In genomic region chr3:72163809-72164634, GRCh38 we compare ENCODE assay signal across 10 cellular contexts.
DNase-seq lines count a peak whose midpoint lies in the region; ATAC-seq and TF ChIP-seq lines count a peak whose summit lies in the region.
"Had no signal": no experiment of that assay in that cellular context is flagged by ENCODE, and none has a peak within 500 bp of the region (broad histone marks: within the 10 kb centered on the region; RNA-seq: fewer than 3 reads in every experiment).

No MANE protein-coding gene starts in this region.

- H3K9me3 ChIP-seq in HAP-1, result no peaks in the 10 kb centered on the region

- peaks cover 2% of the 10 kb centered on the region for H3K27me3 Mint-ChIP-seq in activated B cell treated with CpG ODN at 0.5 μM for 24 hours

- no peaks in the 10 kb centered on the region for H3K9me3 Mint-ChIP-seq in activated B cell treated with CpG ODN at 0.5 μM for 24 hours

- H3K4me1 ChIP-seq in HAP-1, result no peaks in the 10 kb centered on the region

- DNase-seq in activated B cell treated with CpG ODN at 0.5 μM for 24 hours (peak; percentile 53), HAP-1 (ENCODE audit: low spot score in 2 of 2) (no peak), left ventricle myocardium superior (no peak), SW480 (ENCODE audit: low spot score) (no peak), Kasumi-1 (lab: John Stamatoyannopoulos, UW) (no peak)
- DNase-seq: activated CD4-positive, CD25-positive, alpha-beta regulatory T cell had no signal

- H3K4me3 ChIP-seq in HAP-1, result no peak overlapping the region
- H3K4me3 ChIP-seq: smooth muscle cell had no signal

- CTCF ChIA-PET in activated B cell treated with CpG ODN at 0.5 μM for 24 hours (lab: Charles Lee), result interaction anchor here (1.4 kb wide), 2 partner anchors 29 to 84 kb away, joined by 3 to 5 read pairs; no protein-coding TSS in a partner anchor

- H3K36me3 Mint-ChIP-seq in activated B cell treated with CpG ODN at 0.5 μM for 24 hours (ENCODE audit: low read depth), result no peaks in the 10 kb centered on the region

- H3K27me3 ChIP-seq in HAP-1 (ENCODE audit: low read depth), result no peaks in the 10 kb centered on the region

- in situ Hi-C loops in HAP-1 (cut with MboI; ENCODE audit: low sequenced_read_pairs), result no loop called here

- peaks cover 52% of the 10 kb centered on the region for H3K4me1 Mint-ChIP-seq in activated B cell treated with CpG ODN at 0.5 μM for 24 hours

- intact Hi-C loops in activated B cell treated with CpG ODN at 0.5 μM for 24 hours (cut with micrococcal nuclease) (loop anchor here (1.0 to 10.0 kb wide), 8 partner anchors 9 to 833 kb away; partner anchors contain the start of gene PPP4R2), left ventricle myocardium superior (cut with micrococcal nuclease) (no loop called here)

- peak; percentile 72 for ATAC-seq in GM18499 (IDR thresholded peaks at IDR 0.05; ENCODE audit: insufficient read depth, unreplicated experiment)
- ATAC-seq in GM21526 (IDR thresholded peaks at IDR 0.05; ENCODE audit: low FRiP score, unreplicated experiment), result peak; percentile 89
- ATAC-seq in HG03432 (IDR thresholded peaks at IDR 0.05; ENCODE audit: unreplicated experiment), result peak; percentile 93
- ATAC-seq in activated B cell treated with CpG ODN at 0.5 μM for 24 hours (ENCODE audit: low read depth), result peak; percentile 87
- ATAC-seq in left ventricle myocardium superior, result no peak

- H3K4me3 Mint-ChIP-seq in activated B cell treated with CpG ODN at 0.5 μM for 24 hours, result peak overlapping the region; percentile 64

- POLR2A ChIA-PET in activated B cell treated with CpG ODN at 0.5 μM for 24 hours (lab: Charles Lee), result interaction anchor here (0.6 to 2.1 kb wide), 11 partner anchors 13 to 581 kb away, joined by 3 to 22 read pairs (median 4); no protein-coding TSS in a partner anchor

- TF ChIP-seq CTCF in activated B cell treated with CpG ODN at 0.5 μM for 24 hours (IDR thresholded peaks at IDR 0.05), result no peak

- H3K36me3 ChIP-seq in HAP-1 (replicated peaks), result no peaks in the 10 kb centered on the region

- peak overlapping the region; percentile 81 for H3K27ac Mint-ChIP-seq in activated B cell treated with CpG ODN at 0.5 μM for 24 hours
